29 cellular contexts compared by ENCODE assay signal in the genomic region with DNA sequence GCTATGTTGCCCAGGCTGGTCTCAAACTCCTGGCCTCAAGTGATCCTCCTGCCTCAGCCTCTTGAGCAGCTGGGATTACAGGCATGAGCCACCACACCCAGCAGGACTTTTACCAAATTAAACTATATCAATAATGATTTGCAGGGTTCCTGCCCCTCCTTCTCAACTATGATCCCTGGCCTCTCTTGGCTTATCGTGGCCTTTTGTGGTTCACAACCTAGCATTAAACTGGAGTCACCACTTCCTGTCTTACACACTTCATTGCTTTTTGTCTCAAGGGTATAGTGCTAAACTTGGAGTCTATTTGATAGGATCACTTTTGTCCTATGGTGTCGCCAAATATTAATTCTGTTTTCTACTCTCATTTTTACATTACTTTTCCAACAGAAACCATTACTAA.
DNase-seq lines count a peak whose midpoint lies in the region; ATAC-seq and TF ChIP-seq lines count a peak whose summit lies in the region.
"Had no signal": no experiment of that assay in that cellular context is flagged by ENCODE, and none has a peak within 500 bp of the region (broad histone marks: within the 10 kb centered on the region; RNA-seq: fewer than 3 reads in every experiment).

No MANE protein-coding gene starts in this region.

- no peak for DNase-seq in activated CD4-positive, alpha-beta T cell treated with anti-CD3 and anti-CD28 coated beads for 36 hours
- no peak for DNase-seq in activated CD4-positive, alpha-beta T cell treated with anti-CD3 and anti-CD28 coated beads for 1 hour
- DNase-seq in M059J (ENCODE audit: low read depth) (peak; percentile 27), Peyer's patch (no peak), putamen (ENCODE audit: low spot score) (no peak)
- DNase-seq in activated naive CD8-positive, alpha-beta T cell treated with anti-CD3 and anti-CD28 coated beads, Interleukin-2, amount 50 U/mL, for 24 hours = no peak
- no peak for DNase-seq in stimulated activated CD4-positive, alpha-beta T cell treated with anti-CD3 and anti-CD28 coated beads, Interleukin-2, amount 100 ng/mL, for 48 hours
- DNase-seq: 8988T; activated CD4-positive, alpha-beta T cell treated with anti-CD3 and anti-CD28 coated beads, Interleukin-2, amount 50 U/mL, for 48 hours; activated T-cell treated with anti-CD3 and anti-CD28 coated beads, Interleukin-2, amount 50 U/mL, for 4 hours; AML-193; Caco-2; cerebellar nuclear complex; effector memory CD4-positive, alpha-beta T cell; left colon; mesendoderm; naive B cell; NCI-H1048; NCI-H187 treated with DMSO at 0.1 percent for 48 hours; NCI-H2227 treated with DMSO at 0.1 percent for 48 hours; NCI-H774; stimulated activated CD8-positive, alpha-beta memory T cell treated with anti-CD3 and anti-CD28 coated beads, Interleukin-4, amount 100 ng/mL, for 48 hours; testis had no signal

- no peak overlapping the region for H3K27ac Mint-ChIP-seq in activated CD4-positive, alpha-beta T cell treated with anti-CD3 and anti-CD28 coated beads for 36 hours
- H3K27ac Mint-ChIP-seq in activated naive CD8-positive, alpha-beta T cell treated with anti-CD3 and anti-CD28 coated beads, Interleukin-2, amount 50 U/mL, for 24 hours = peak overlapping the region; percentile 35
- H3K27ac Mint-ChIP-seq: activated naive CD4-positive, alpha-beta T cell treated with anti-CD3 and anti-CD28 coated beads, Interleukin-2, amount 50 U/mL, for 24 hours had no signal

- CTCF ChIA-PET in activated CD4-positive, alpha-beta T cell treated with anti-CD3 and anti-CD28 coated beads for 36 hours (lab: Charles Lee) = interaction anchor here (1.1 to 1.8 kb wide), 2 partner anchors 22 to 47 kb away, joined by 3 to 8 read pairs; no protein-coding TSS in a partner anchor

- H3K4me1 ChIP-seq in Peyer's patch = no peaks in the 10 kb centered on the region
- H3K4me1 ChIP-seq: Caco-2, esophagus muscularis mucosa, gastroesophageal sphincter, testis, vagina had no signal

- peak; percentile 12 for ATAC-seq in activated CD4-positive, alpha-beta T cell treated with anti-CD3 and anti-CD28 coated beads for 36 hours
- ATAC-seq in GM19467 (IDR thresholded peaks at IDR 0.05; ENCODE audit: unreplicated experiment) = peak; percentile 53
- peak; percentile 61 for ATAC-seq in activated naive CD8-positive, alpha-beta T cell treated with anti-CD3 and anti-CD28 coated beads, Interleukin-2, amount 50 U/mL, for 24 hours
- ATAC-seq: activated T-cell treated with anti-CD3 and anti-CD28 coated beads, Interleukin-2, amount 50 U/mL, for 4 hours; gastroesophageal sphincter; left colon had no signal

- peaks cover 29% of the 10 kb centered on the region for H3K36me3 Mint-ChIP-seq in activated CD4-positive, alpha-beta T cell treated with anti-CD3 and anti-CD28 coated beads for 36 hours (ENCODE audit: low read depth)
- H3K36me3 Mint-ChIP-seq in activated naive CD8-positive, alpha-beta T cell treated with anti-CD3 and anti-CD28 coated beads, Interleukin-2, amount 50 U/mL, for 24 hours (ENCODE audit: low read depth) = peaks cover 26% of the 10 kb centered on the region

- POLR2A ChIA-PET in activated CD4-positive, alpha-beta T cell treated with anti-CD3 and anti-CD28 coated beads for 36 hours (lab: Charles Lee) = no interaction called here

- H3K9me3 ChIP-seq in Peyer's patch = no peaks in the 10 kb centered on the region
- H3K9me3 ChIP-seq: Caco-2, esophagus muscularis mucosa, gastroesophageal sphincter, testis, vagina had no signal

- no peak for TF ChIP-seq CTCF in Peyer's patch (IDR thresholded peaks at IDR 0.05)

- no peaks in the 10 kb centered on the region for H3K27me3 ChIP-seq in Peyer's patch
- H3K27me3 ChIP-seq: esophagus muscularis mucosa, gastroesophageal sphincter, testis, vagina had no signal

- intact Hi-C loops in activated CD4-positive, alpha-beta T cell treated with anti-CD3 and anti-CD28 coated beads for 36 hours (cut with DNase I, micrococcal nuclease) = no loop called here

- H3K36me3 ChIP-seq in Peyer's patch = peaks cover 0 to 85% (median 3%) of the 10 kb centered on the region in 3 donors

- H3K9me3 Mint-ChIP-seq in activated CD4-positive, alpha-beta T cell treated with anti-CD3 and anti-CD28 coated beads for 36 hours (ENCODE audit: low read depth) = no peaks in the 10 kb centered on the region
- no peaks in the 10 kb centered on the region for H3K9me3 Mint-ChIP-seq in activated naive CD8-positive, alpha-beta T cell treated with anti-CD3 and anti-CD28 coated beads, Interleukin-2, amount 50 U/mL, for 24 hours
- H3K9me3 Mint-ChIP-seq: activated naive CD4-positive, alpha-beta T cell treated with anti-CD3 and anti-CD28 coated beads, Interleukin-2, amount 50 U/mL, for 24 hours; activated T-cell treated with anti-CD3 and anti-CD28 coated beads, Interleukin-2, amount 50 U/mL, for 4 hours; IgD-negative memory B cell; naive B cell had no signal

- H3K27me3 Mint-ChIP-seq in activated CD4-positive, alpha-beta T cell treated with anti-CD3 and anti-CD28 coated beads for 36 hours = no peaks in the 10 kb centered on the region
- no peaks in the 10 kb centered on the region for H3K27me3 Mint-ChIP-seq in activated naive CD8-positive, alpha-beta T cell treated with anti-CD3 and anti-CD28 coated beads, Interleukin-2, amount 50 U/mL, for 24 hours
- H3K27me3 Mint-ChIP-seq: activated naive CD4-positive, alpha-beta T cell treated with anti-CD3 and anti-CD28 coated beads, Interleukin-2, amount 50 U/mL, for 24 hours; IgD-negative memory B cell; naive B cell had no signal

- H3K4me3 Mint-ChIP-seq in activated CD4-positive, alpha-beta T cell treated with anti-CD3 and anti-CD28 coated beads for 36 hours = no peak overlapping the region
- H3K4me3 Mint-ChIP-seq in activated naive CD8-positive, alpha-beta T cell treated with anti-CD3 and anti-CD28 coated beads, Interleukin-2, amount 50 U/mL, for 24 hours = no peak overlapping the region
- H3K4me3 Mint-ChIP-seq: activated naive CD4-positive, alpha-beta T cell treated with anti-CD3 and anti-CD28 coated beads, Interleukin-2, amount 50 U/mL, for 24 hours; activated T-cell treated with anti-CD3 and anti-CD28 coated beads, Interleukin-2, amount 50 U/mL, for 4 hours had no signal

- no peak for TF ChIP-seq POLR2A in Peyer's patch (IDR thresholded peaks at IDR 0.05)

- H3K27ac ChIP-seq in Peyer's patch = no peak overlapping the region
- H3K27ac ChIP-seq: esophagus muscularis mucosa, gastroesophageal sphincter, testis, vagina had no signal

- peaks cover 7% of the 10 kb centered on the region for H3K4me1 Mint-ChIP-seq in activated CD4-positive, alpha-beta T cell treated with anti-CD3 and anti-CD28 coated beads for 36 hours
- peaks cover 12% of the 10 kb centered on the region for H3K4me1 Mint-ChIP-seq in activated naive CD8-positive, alpha-beta T cell treated with anti-CD3 and anti-CD28 coated beads, Interleukin-2, amount 50 U/mL, for 24 hours

- no peak overlapping the region for H3K4me3 ChIP-seq in Peyer's patch
- H3K4me3 ChIP-seq: esophagus muscularis mucosa, gastroesophageal sphincter, testis, vagina had no signal
